In the genomic region with DNA sequence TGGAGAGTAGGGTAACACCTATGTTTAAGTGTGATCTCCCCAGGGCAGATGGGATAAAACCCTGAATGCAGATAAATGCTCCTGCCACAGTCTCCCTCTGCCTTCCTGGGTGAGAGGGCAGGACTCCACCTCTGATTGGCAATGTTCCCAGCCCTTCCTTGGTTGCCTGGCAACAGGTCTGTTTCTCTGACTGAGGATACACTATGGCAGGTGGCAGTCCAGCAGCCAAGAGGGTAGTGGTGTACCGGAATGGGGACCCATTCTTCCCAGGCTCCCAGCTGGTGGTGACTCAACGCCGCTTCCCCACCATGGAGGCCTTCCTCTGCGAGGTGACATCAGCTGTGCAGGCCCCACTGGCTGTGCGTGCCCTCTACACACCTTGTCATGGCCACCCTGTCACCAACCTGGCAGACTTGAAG, we compare ENCODE assay signal across 10 cellular contexts. TPM values are rescaled to one million over a fixed set of nuclear protein-coding genes. Genes with fewer than 3 reads are reported as not detected.
A peak's percentile ranks its signal among the peaks of the same experiment; 100 is the strongest.
DNase-seq lines count a peak whose midpoint lies in the region; ATAC-seq and TF ChIP-seq lines count a peak whose summit lies in the region.
"Had no signal": no experiment of that assay in that cellular context is flagged by ENCODE, and none has a peak within 500 bp of the region (broad histone marks: within the 10 kb centered on the region; RNA-seq: fewer than 3 reads in every experiment).

Gene DCDC2B, plus strand, starts transcription at position 199 of the 419 bp plus-strand sequence. Its CDS starts 5 bp downstream, at position 204.

- H2BK15ac ChIP-seq in mesendoderm (replicated peaks; ENCODE audit: low read depth) = no peak within 1 kb of the TSS

- H2BK5ac ChIP-seq in mesendoderm (ENCODE audit: low read length) = no peak within 1 kb of the TSS

- no peak within 1 kb of the TSS for H2AK5ac ChIP-seq in mesendoderm (ENCODE audit: low read length)

- peaks cover 3% of the 10 kb centered on the region for H3K4me1 ChIP-seq in mesendoderm (ENCODE audit: control insufficient read depth, low read depth, low read length)

- H2BK120ac ChIP-seq in mesendoderm (ENCODE audit: low read depth, low read length) = no peak within 1 kb of the TSS

- H3K23ac ChIP-seq in mesendoderm (ENCODE audit: low read length) = no peak within 1 kb of the TSS

- ATAC-seq in GM21528 (IDR thresholded peaks at IDR 0.05; ENCODE audit: low FRiP score, unreplicated experiment) = no peak
- ATAC-seq in GM19351 (IDR thresholded peaks at IDR 0.05; ENCODE audit: unreplicated experiment) = no peak

- no peak within 1 kb of the TSS for H3K9ac ChIP-seq in mesendoderm (ENCODE audit: low read length)

- no peaks in the 10 kb centered on the region for H3K36me3 ChIP-seq in mesendoderm (ENCODE audit: control insufficient read depth, insufficient read depth, low read length)
- H3K36me3 ChIP-seq: ovary had no signal

- H3K79me1 ChIP-seq in mesendoderm (ENCODE audit: low read length) = no peaks in the 10 kb centered on the region

- no peaks in the 10 kb centered on the region for H3K27me3 ChIP-seq in mesendoderm (ENCODE audit: insufficient read depth, low read length, poor library complexity)
- H3K27me3 ChIP-seq: cardiac muscle cell, ovary had no signal

- peak within 1 kb of the TSS; percentile 38 for H3K27ac ChIP-seq in VCaP
- H3K27ac ChIP-seq in mesendoderm (ENCODE audit: low read depth, low read length) = no peak within 1 kb of the TSS
- H3K27ac ChIP-seq: cardiac muscle cell, ovary had no signal

- no peak within 1 kb of the TSS for H3K4ac ChIP-seq in mesendoderm (ENCODE audit: low read depth, low read length)

- DNase-seq in DMS153 (lab: John Stamatoyannopoulos, UW) (peak; percentile 99), NCI-H146 (lab: John Stamatoyannopoulos, UW) (peak; percentile 74), mesendoderm (peak; percentile 62), superior temporal gyrus (ENCODE audit: extremely low spot score) (no peak)
- DNase-seq in activated CD4-positive, CD25-positive, alpha-beta regulatory T cell (lab: John Stamatoyannopoulos, UW) = no peak

- H3K56ac ChIP-seq in mesendoderm (ENCODE audit: low read length) = no peak within 1 kb of the TSS

- no peak within 1 kb of the TSS for H3K18ac ChIP-seq in mesendoderm (ENCODE audit: low read length)

- no peaks in the 10 kb centered on the region for H3K79me2 ChIP-seq in mesendoderm (ENCODE audit: control insufficient read depth, insufficient read depth, low read length)

- H4K5ac ChIP-seq in mesendoderm (ENCODE audit: low read length) = no peak within 1 kb of the TSS

- H3K4me2 ChIP-seq in mesendoderm (ENCODE audit: low read length) = no peak within 1 kb of the TSS

- no peak within 1 kb of the TSS for H4K8ac ChIP-seq in mesendoderm (ENCODE audit: low read depth, low read length)

- H3K4me3 ChIP-seq in mesendoderm (ENCODE audit: low read length) = no peak within 1 kb of the TSS
- H3K4me3 ChIP-seq: cardiac muscle cell, ovary had no signal

- WGBS in mesendoderm (ENCODE audit: extremely low coverage, insufficient coverage, low lambda C conversion rate) = no CpG with 5 or more reads among the region's 5 CpGs

- no peak for TF ChIP-seq CTCF in VCaP (conservative IDR thresholded peaks at IDR 0.05)

RNA-seq across cellular contexts. Expression of gene DCDC2B, which starts in this region (rescaled TPM):
- polyA plus RNA-seq in mesendoderm (2013, experiment 1 of 2) = not detected
- polyA plus RNA-seq in mesendoderm (2013, experiment 2 of 2) = not detected

Comparison
In these comparisons a context has a peak if more than half of its experiments do, and no peak if none do; other contexts are left out.
1. DNase-seq: peak in DMS153 (single experiment), NCI-H146 (single experiment) and mesendoderm (single experiment); none in superior temporal gyrus (single experiment) and activated CD4-positive, CD25-positive, alpha-beta regulatory T cell (0 of 4).